ENCODE assay signal across 23 cellular contexts in genomic region chr3:16943857-16944256, GRCh38. TPM values are rescaled to one million over a fixed set of nuclear protein-coding genes. Genes with fewer than 3 reads are reported as not detected.
A peak's percentile ranks its signal among the peaks of the same experiment; 100 is the strongest.
DNase-seq lines count a peak whose midpoint lies in the region; ATAC-seq, FAIRE-seq and TF ChIP-seq lines count a peak whose summit lies in the region.
"Had no signal": no experiment of that assay in that cellular context is flagged by ENCODE, and none has a peak within 500 bp of the region (broad histone marks: within the 10 kb centered on the region; RNA-seq: fewer than 3 reads in every experiment).

No MANE protein-coding gene starts in this region.

- H3K27me3 ChIP-seq in CD4-positive, alpha-beta T cell (ENCODE audit: control insufficient read depth, insufficient read depth, low read length), result no peaks in the 10 kb centered on the region
- no peaks in the 10 kb centered on the region for H3K27me3 ChIP-seq in small intestine (ENCODE audit: control insufficient read depth in 2 of 2, insufficient read depth in 2 of 2, low read length in 2 of 2)
- H3K27me3 ChIP-seq: BLaER1 had no signal

- peaks cover 77% of the 10 kb centered on the region for H3K4me1 Mint-ChIP-seq in CD4-positive, alpha-beta T cell (ENCODE audit: low read depth)
- H3K4me1 Mint-ChIP-seq: GM23338 had no signal

- H3K9me3 Mint-ChIP-seq in CD4-positive, alpha-beta T cell, result no peaks in the 10 kb centered on the region
- H3K9me3 Mint-ChIP-seq: CD14-positive monocyte; CD8-positive, alpha-beta memory T cell; GM23338; HFFc6 had no signal

- no peak overlapping the region for H3K27ac ChIP-seq in CD4-positive, alpha-beta T cell (ENCODE audit: low read depth, low read length)
- H3K27ac ChIP-seq in small intestine (ENCODE audit: low read depth in 1 of 2, low read length in 1 of 2), result no peak overlapping the region
- H3K27ac ChIP-seq: BLaER1 had no signal

- H3K36me3 ChIP-seq in small intestine (ENCODE audit: control insufficient read depth in 2 of 2, insufficient read depth in 2 of 2, low read length in 2 of 2), result no peaks in the 10 kb centered on the region

- intact Hi-C loops in CD4-positive, alpha-beta T cell (cut with DNase I, micrococcal nuclease), result loop anchor here in 1 of 2 experiments (5.0 kb wide), 1 partner anchor 42 kb away; no protein-coding TSS in a partner anchor

- CTCF ChIA-PET in CD4-positive, alpha-beta T cell (lab: Charles Lee), result no interaction called here

- H3K4me3 ChIP-seq in small intestine (ENCODE audit: low read depth in 1 of 2, low read length in 2 of 2), result no peak overlapping the region
- H3K4me3 ChIP-seq: BLaER1, GM23338, K562 had no signal

- DNase-seq in CD4-positive, alpha-beta T cell, result no peak
- DNase-seq in D721Med (ENCODE audit: insufficient read length, low spot score), result no peak
- no peak for DNase-seq in left lobe of liver (ENCODE audit: low spot score)
- DNase-seq in small intestine, result peak; percentile 27
- no peak for DNase-seq in activated CD4-positive, alpha-beta T cell treated with anti-CD3 and anti-CD28 coated beads for 1 hour
- DNase-seq in G401 (ENCODE audit: low spot score), result no peak
- no peak for DNase-seq in hepatic stellate cell (ENCODE audit: low spot score)
- DNase-seq: ACHN; AML-193; CD8-positive, alpha-beta memory T cell; COR-L47; GDM1; HCEC 1CT; HFFc6; IMR-90 had no signal

- H3K36me3 Mint-ChIP-seq in CD4-positive, alpha-beta T cell (ENCODE audit: low read depth), result peaks cover 21% of the 10 kb centered on the region

- H3K27me3 Mint-ChIP-seq in CD4-positive, alpha-beta T cell, result no peaks in the 10 kb centered on the region
- H3K27me3 Mint-ChIP-seq: CD8-positive, alpha-beta memory T cell had no signal

- in situ Hi-C loops in G401 (cut with HindIII; ENCODE audit: low sequenced_read_pairs), result no loop called here

- no peak for ATAC-seq in CD4-positive, alpha-beta T cell (ENCODE audit: poor library complexity)
- ATAC-seq in left lobe of liver, result peak; percentile 59
- ATAC-seq: GM23338, K562 had no signal

- H3K27ac Mint-ChIP-seq in CD4-positive, alpha-beta T cell, result peak overlapping the region; percentile 25
- H3K27ac Mint-ChIP-seq: CD14-positive monocyte, GM23338, HFFc6 had no signal

- H3K4me3 Mint-ChIP-seq in CD4-positive, alpha-beta T cell, result no peak overlapping the region
- H3K4me3 Mint-ChIP-seq: CD14-positive monocyte, GM23338, HFFc6 had no signal

- POLR2A ChIA-PET in CD4-positive, alpha-beta T cell (lab: Charles Lee), result interaction anchor here (1.3 kb wide), 1 partner anchor 10 kb away, joined by 5 read pairs; no protein-coding TSS in a partner anchor

- H3K9me3 ChIP-seq in CD4-positive, alpha-beta T cell (ENCODE audit: control insufficient read depth, low read length), result no peaks in the 10 kb centered on the region
- no peaks in the 10 kb centered on the region for H3K9me3 ChIP-seq in small intestine (ENCODE audit: control insufficient read depth, low read depth)
- H3K9me3 ChIP-seq: BLaER1 had no signal

- TF ChIP-seq CTCF in CD4-positive, alpha-beta T cell (IDR thresholded peaks at IDR 0.05), result no peak
- TF ChIP-seq CTCF in D721Med (IDR thresholded peaks at IDR 0.05; ENCODE audit: insufficient read depth, missing control alignments), result no peak

- FAIRE-seq in D721Med (lab: Jason Lieb, UNC), result peak; percentile 56
- no peak for FAIRE-seq in small intestine (lab: Jason Lieb, UNC)
- FAIRE-seq: A204.1, GM18507, H54, HTR-8/SVneo, K562 had no signal

- H3K4me1 ChIP-seq in small intestine (ENCODE audit: control insufficient read depth in 2 of 2, insufficient read depth in 1 of 2, low read depth in 1 of 2, low read length in 1 of 2), result no peaks in the 10 kb centered on the region

RNA-seq across cellular contexts. Expression of gene PLCL2, which starts 59.1 kb away (rescaled TPM):
- 10 to 100 TPM; 35.1 to 36.3 TPM for total RNA-seq in CD4-positive, alpha-beta T cell
- 5.6 TPM for total RNA-seq in left lobe of liver
- polyA plus RNA-seq in small intestine, result 10 to 100 TPM in 1 of 3 donors, 1 to 10 TPM in 2; 4.0 to 14.3 (median 6.5) TPM
- total RNA-seq in G401 (2014; rRNA removed; shearing (Covaris generic)), result not detected in 2 replicates
